18 cellular contexts compared by ENCODE assay signal in the genomic region with DNA sequence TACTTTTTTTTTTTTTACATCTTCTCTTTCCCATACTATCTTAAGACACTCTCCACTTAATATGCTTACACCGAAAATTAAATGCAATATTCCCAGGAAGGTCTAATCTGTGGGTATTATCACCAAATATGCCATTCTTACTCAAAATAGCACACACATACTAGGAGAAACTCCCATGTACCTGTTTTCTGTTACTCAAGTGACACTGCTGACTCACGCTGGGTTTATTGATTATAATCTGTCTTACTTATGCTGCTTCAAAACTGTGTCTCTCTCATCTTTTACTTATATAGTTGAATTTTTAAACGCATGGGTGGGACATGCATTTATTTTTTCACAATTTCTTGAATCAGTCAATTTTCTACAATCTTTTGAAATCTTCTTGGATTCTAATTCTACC. TPM values are rescaled to one million over a fixed set of nuclear protein-coding genes. Genes with fewer than 3 reads are reported as not detected.
A peak's percentile ranks its signal among the peaks of the same experiment; 100 is the strongest.
DNase-seq lines count a peak whose midpoint lies in the region; ATAC-seq and TF ChIP-seq lines count a peak whose summit lies in the region.
"Had no signal": no experiment of that assay in that cellular context is flagged by ENCODE, and none has a peak within 500 bp of the region (broad histone marks: within the 10 kb centered on the region; RNA-seq: fewer than 3 reads in every experiment).

No MANE protein-coding gene starts in this region.

- H3K36me3 Mint-ChIP-seq in activated T-cell treated with anti-CD3 and anti-CD28 coated beads, Interleukin-2, amount 50 U/mL, for 72 hours (ENCODE audit: insufficient read depth in 2 of 2): peaks cover 8 to 11% of the 10 kb centered on the region in 2 donors
- peaks cover 17% of the 10 kb centered on the region for H3K36me3 Mint-ChIP-seq in T-helper 2 cell treated with Interferon-gamma antibody and Interleukin-4, amounts not matched to agents 5 μg/mL and 100 μg/mL, for 36 hours (ENCODE audit: low read depth)
- H3K36me3 Mint-ChIP-seq in neural progenitor cell: peaks cover 22% of the 10 kb centered on the region

- no peaks in the 10 kb centered on the region for H3K9me3 Mint-ChIP-seq in activated T-cell treated with anti-CD3 and anti-CD28 coated beads, Interleukin-2, amount 50 U/mL, for 72 hours
- no peaks in the 10 kb centered on the region for H3K9me3 Mint-ChIP-seq in T-helper 2 cell treated with Interferon-gamma antibody and Interleukin-4, amounts not matched to agents 5 μg/mL and 100 μg/mL, for 36 hours
- no peaks in the 10 kb centered on the region for H3K9me3 Mint-ChIP-seq in neural progenitor cell
- H3K9me3 Mint-ChIP-seq: CD8-positive, alpha-beta T cell; HFFc6 had no signal

- no peak overlapping the region for H3K4me2 ChIP-seq in neural progenitor cell
- H3K4me2 ChIP-seq: BLaER1 treated with 17β-estradiol and CSF1 and Interleukin-3, amounts not matched to agents 10 nM and 100 nM had no signal

- no peak for TF ChIP-seq EP300 in esophagus muscularis mucosa (IDR thresholded peaks at IDR 0.05)

- in situ Hi-C loops in gastrocnemius medialis (cut with MboI; ENCODE audit: low sequenced_read_pairs in 4 of 4): loop anchor here in 2 of 4 donors (5.0 kb wide), 1 partner anchor 34 kb away; no protein-coding TSS in a partner anchor

- TF ChIP-seq CTCF in gastrocnemius medialis (IDR thresholded peaks at IDR 0.05 in 4 of 5, conservative IDR thresholded peaks at IDR 0.05 in 1 of 5) (no peak), neural progenitor cell (IDR thresholded peaks at IDR 0.05) (no peak), esophagus muscularis mucosa (IDR thresholded peaks at IDR 0.05) (no peak)

- H3K79me2 ChIP-seq in neural progenitor cell (ENCODE audit: low read depth): no peaks in the 10 kb centered on the region

- no peaks in the 10 kb centered on the region for H3K27me3 Mint-ChIP-seq in activated T-cell treated with anti-CD3 and anti-CD28 coated beads, Interleukin-2, amount 50 U/mL, for 72 hours (ENCODE audit: low read depth)
- no peaks in the 10 kb centered on the region for H3K27me3 Mint-ChIP-seq in T-helper 2 cell treated with Interferon-gamma antibody and Interleukin-4, amounts not matched to agents 5 μg/mL and 100 μg/mL, for 36 hours (ENCODE audit: low read depth)
- no peaks in the 10 kb centered on the region for H3K27me3 Mint-ChIP-seq in neural progenitor cell (ENCODE audit: insufficient read depth, low read depth)
- H3K27me3 Mint-ChIP-seq: B cell had no signal

- H3K9ac ChIP-seq in neural progenitor cell: no peak overlapping the region
- H3K9ac ChIP-seq: BLaER1 treated with 17β-estradiol and CSF1 and Interleukin-3, amounts not matched to agents 10 nM and 100 nM had no signal

- ATAC-seq in activated T-cell treated with anti-CD3 and anti-CD28 coated beads, Interleukin-2, amount 50 U/mL, for 72 hours (replicated peaks in 1 of 2): no peak
- no peak for ATAC-seq in gastrocnemius medialis

- 93% methylated on average over 3 of the region's 3 CpGs for WGBS in esophagus muscularis mucosa

- H2AFZ ChIP-seq in neural progenitor cell (replicated peaks): no peak overlapping the region

- peaks cover 12% of the 10 kb centered on the region for H3K4me1 Mint-ChIP-seq in activated T-cell treated with anti-CD3 and anti-CD28 coated beads, Interleukin-2, amount 50 U/mL, for 72 hours (ENCODE audit: low read depth)
- peaks cover 14% of the 10 kb centered on the region for H3K4me1 Mint-ChIP-seq in T-helper 2 cell treated with Interferon-gamma antibody and Interleukin-4, amounts not matched to agents 5 μg/mL and 100 μg/mL, for 36 hours (ENCODE audit: low read depth)
- no peaks in the 10 kb centered on the region for H3K4me1 Mint-ChIP-seq in neural progenitor cell

- intact Hi-C loops in gastrocnemius medialis (cut with DNase I; ENCODE audit: low total_unique reads): loop anchor here (2.0 kb wide), 1 partner anchor 34 kb away; a partner anchor contains a TSS
- intact Hi-C loops in esophagus muscularis mucosa (cut with DNase I): loop anchor here (5.0 kb wide), 1 partner anchor 34 kb away; no protein-coding TSS in a partner anchor

- H3K27ac ChIP-seq in gastrocnemius medialis: peak overlapping the region; percentile 84 to 93 (median 88)
- no peak overlapping the region for H3K27ac ChIP-seq in neural progenitor cell
- H3K27ac ChIP-seq in esophagus muscularis mucosa (replicated peaks in 1 of 4): no peak overlapping the region
- H3K27ac ChIP-seq: BLaER1 treated with 17β-estradiol and CSF1 and Interleukin-3, amounts not matched to agents 10 nM and 100 nM had no signal

- H3K4me1 ChIP-seq in gastrocnemius medialis (peaks cover 17 to 34% of the 10 kb centered on the region in 2 donors), neural progenitor cell (no peaks in the 10 kb centered on the region), esophagus muscularis mucosa (peaks cover 0 to 8% (median 6%) of the 10 kb centered on the region in 4 donors)
- H3K4me1 ChIP-seq: BLaER1 treated with 17β-estradiol and CSF1 and Interleukin-3, amounts not matched to agents 10 nM and 100 nM had no signal

- H3K9me3 ChIP-seq in gastrocnemius medialis (no peaks in the 10 kb centered on the region), neural progenitor cell (ENCODE audit: low read depth) (no peaks in the 10 kb centered on the region), esophagus muscularis mucosa (no peaks in the 10 kb centered on the region)

- TF ChIP-seq POLR2A in erythroblast (IDR thresholded peaks at IDR 0.05; ENCODE audit: low read length) (no peak), gastrocnemius medialis (IDR thresholded peaks at IDR 0.05) (no peak), esophagus muscularis mucosa (IDR thresholded peaks at IDR 0.05; ENCODE audit: low read depth) (no peak)

- peaks cover 0 to 15% of the 10 kb centered on the region in 2 donors for H3K36me3 ChIP-seq in gastrocnemius medialis
- peaks cover 7% of the 10 kb centered on the region for H3K36me3 ChIP-seq in neural progenitor cell
- H3K36me3 ChIP-seq in esophagus muscularis mucosa: peaks cover 12 to 40% (median 20%) of the 10 kb centered on the region in 4 donors

- no peaks in the 10 kb centered on the region for H4K20me1 ChIP-seq in neural progenitor cell (ENCODE audit: low read depth)
- H4K20me1 ChIP-seq: BLaER1 treated with 17β-estradiol and CSF1 and Interleukin-3, amounts not matched to agents 10 nM and 100 nM had no signal

- H3K4me3 ChIP-seq in gastrocnemius medialis (no peak overlapping the region), neural progenitor cell (no peak overlapping the region), esophagus muscularis mucosa (no peak overlapping the region)
- H3K4me3 ChIP-seq: BLaER1 treated with 17β-estradiol and CSF1 and Interleukin-3, amounts not matched to agents 10 nM and 100 nM; GM12878 had no signal

- H3F3A ChIP-seq in neural progenitor cell (ENCODE audit: low read depth): peaks cover 4% of the 10 kb centered on the region

- H3K27me3 ChIP-seq in gastrocnemius medialis (no peaks in the 10 kb centered on the region), neural progenitor cell (no peaks in the 10 kb centered on the region), esophagus muscularis mucosa (no peaks in the 10 kb centered on the region)
- H3K27me3 ChIP-seq: BLaER1 treated with 17β-estradiol and CSF1 and Interleukin-3, amounts not matched to agents 10 nM and 100 nM had no signal

- no peak for DNase-seq in activated T-cell treated with anti-CD3 and anti-CD28 coated beads, Interleukin-2, amount 50 U/mL, for 72 hours
- no peak for DNase-seq in activated T-cell treated with anti-CD3 and anti-CD28 coated beads for 4 hours
- no peak for DNase-seq in T-helper 2 cell treated with Interferon-gamma antibody and Interleukin-4, amounts not matched to agents 5 μg/mL and 100 μg/mL, for 36 hours (ENCODE audit: low spot score)
- peak; percentile 39 to 42 for DNase-seq in erythroblast (lab: John Stamatoyannopoulos, UW)
- DNase-seq in gastrocnemius medialis: no peak
- DNase-seq in neural progenitor cell (ENCODE audit: low spot score): no peak
- no peak for DNase-seq in esophagus muscularis mucosa (ENCODE audit: extremely low spot score)
- DNase-seq in OCI-M2 (lab: John Stamatoyannopoulos, UW; ENCODE audit: unreplicated experiment): no peak
- DNase-seq: 8988T; Calu3; CD8-positive, alpha-beta T cell; DMS79 treated with DMSO at 0.1 percent for 48 hours; GOT3; H7; HFFc6 had no signal

- H3K4me3 Mint-ChIP-seq in activated T-cell treated with anti-CD3 and anti-CD28 coated beads, Interleukin-2, amount 50 U/mL, for 72 hours: no peak overlapping the region
- no peak overlapping the region for H3K4me3 Mint-ChIP-seq in T-helper 2 cell treated with Interferon-gamma antibody and Interleukin-4, amounts not matched to agents 5 μg/mL and 100 μg/mL, for 36 hours
- H3K4me3 Mint-ChIP-seq in neural progenitor cell: no peak overlapping the region
- H3K4me3 Mint-ChIP-seq: B cell, HFFc6 had no signal

- H3K27ac Mint-ChIP-seq in activated T-cell treated with anti-CD3 and anti-CD28 coated beads, Interleukin-2, amount 50 U/mL, for 72 hours: peak overlapping the region; percentile 87
- H3K27ac Mint-ChIP-seq in T-helper 2 cell treated with Interferon-gamma antibody and Interleukin-4, amounts not matched to agents 5 μg/mL and 100 μg/mL, for 36 hours: peak overlapping the region; percentile 55
- H3K27ac Mint-ChIP-seq in neural progenitor cell: no peak overlapping the region
- H3K27ac Mint-ChIP-seq: B cell; CD8-positive, alpha-beta T cell; HFFc6 had no signal

RNA-seq across cellular contexts. Expression of a gene that starts 29.9 kb away (rescaled TPM):
- total RNA-seq in activated T-cell treated with anti-CD3 and anti-CD28 coated beads, Interleukin-2, amount 50 U/mL, for 72 hours: 10 to 100 TPM; 45.0 to 51.0 TPM
- 10 to 100 TPM; 25.4 to 95.3 (median 69.8) TPM for total RNA-seq in gastrocnemius medialis
- total RNA-seq in neural progenitor cell (ENCODE audit: low replicate concordance): 51.7 and 80.4 TPM in 2 replicates
- total RNA-seq in esophagus muscularis mucosa: 10 to 100 TPM; 24.5 to 40.5 (median 31.4) TPM

RNA-seq across cellular contexts. Expression of a gene that starts 34.3 kb away (rescaled TPM):
- total RNA-seq in activated T-cell treated with anti-CD3 and anti-CD28 coated beads, Interleukin-2, amount 50 U/mL, for 72 hours: 10 to 100 TPM; 18.4 to 19.9 TPM
- total RNA-seq in gastrocnemius medialis (10 to 100 TPM; 39.2 to 48.1 (median 43.7) TPM), neural progenitor cell (ENCODE audit: low replicate concordance) (32.4 and 58.4 TPM in 2 replicates), esophagus muscularis mucosa (10 to 100 TPM; 19.4 to 23.3 (median 22.2) TPM)

Comparison
In these comparisons a context has a peak if more than half of its experiments do, and no peak if none do; other contexts are left out.
1. DNase-seq: peak in erythroblast (2 of 2); none in activated T-cell treated with anti-CD3 and anti-CD28 coated beads, Interleukin-2, amount 50 U/mL, for 72 hours (0 of 2), activated T-cell treated with anti-CD3 and anti-CD28 coated beads for 4 hours (single experiment), T-helper 2 cell treated with Interferon-gamma antibody and Interleukin-4, amounts not matched to agents 5 μg/mL and 100 μg/mL, for 36 hours (single experiment), gastrocnemius medialis (0 of 2), neural progenitor cell (single experiment), esophagus muscularis mucosa (single experiment) and OCI-M2 (single experiment).
2. H3K27ac ChIP-seq: peak in gastrocnemius medialis (4 of 4); none in neural progenitor cell (single experiment) and esophagus muscularis mucosa (0 of 4).